ENCODE assay signal across 8 cellular contexts in genomic region chrX:123859409-123859827, GRCh38. TPM values are rescaled to one million over a fixed set of nuclear protein-coding genes. Genes with fewer than 3 reads are reported as not detected.
DNase-seq lines count a peak whose midpoint lies in the region; ATAC-seq and TF ChIP-seq lines count a peak whose summit lies in the region.

No MANE protein-coding gene starts in this region.

- CTCF ChIA-PET in CD4-positive, alpha-beta memory T cell (lab: Charles Lee; ENCODE audit: partially characterized antibody) = no interaction called here
- CTCF ChIA-PET in naive thymus-derived CD4-positive, alpha-beta T cell (lab: Charles Lee) = no interaction called here

- H3K9me3 Mint-ChIP-seq in CD4-positive, alpha-beta memory T cell = no peaks in the 10 kb centered on the region
- H3K9me3 Mint-ChIP-seq in naive thymus-derived CD4-positive, alpha-beta T cell = peaks cover 0 to 2% (median 0%) of the 10 kb centered on the region in 11 donors

- H3K27me3 Mint-ChIP-seq in CD4-positive, alpha-beta memory T cell = no peaks in the 10 kb centered on the region
- no peaks in the 10 kb centered on the region for H3K27me3 Mint-ChIP-seq in naive thymus-derived CD4-positive, alpha-beta T cell

- peak overlapping the region; percentile 69 to 97 (median 96) for H3K27ac Mint-ChIP-seq in CD4-positive, alpha-beta memory T cell
- peak overlapping the region; percentile 85 to 95 (median 91) for H3K27ac Mint-ChIP-seq in naive thymus-derived CD4-positive, alpha-beta T cell

- intact Hi-C loops in CD4-positive, alpha-beta memory T cell (cut with micrococcal nuclease) = no loop called here
- intact Hi-C loops in naive thymus-derived CD4-positive, alpha-beta T cell (cut with micrococcal nuclease) = loop anchor here (1.0 to 10.0 kb wide), 2 partner anchors 101 to 485 kb away; partner anchors contain the start of gene SH2D1A (in 1 of the 2)
- intact Hi-C loops in thyroid gland (cut with DNase I) = no loop called here

- peak; percentile 6 for ATAC-seq in GM21515 (IDR thresholded peaks at IDR 0.05; ENCODE audit: unreplicated experiment)
- peak; percentile 60 for ATAC-seq in naive thymus-derived CD4-positive, alpha-beta T cell
- ATAC-seq in GM18858 (IDR thresholded peaks at IDR 0.05; ENCODE audit: unreplicated experiment) = no peak

- no peak for TF ChIP-seq POLR2A in thyroid gland (IDR thresholded peaks at IDR 0.05)

- H3K4me1 ChIP-seq in CD4-positive, alpha-beta memory T cell (ENCODE audit: insufficient read depth, low read length) = peaks cover 16% of the 10 kb centered on the region
- H3K4me1 ChIP-seq in naive thymus-derived CD4-positive, alpha-beta T cell (ENCODE audit: control insufficient read depth in 2 of 2, insufficient read depth in 2 of 2, low read length in 2 of 2) = no peaks in the 10 kb centered on the region
- H3K4me1 ChIP-seq in thyroid gland = peaks cover 0 to 4% of the 10 kb centered on the region in 2 donors

- H3K36me3 Mint-ChIP-seq in CD4-positive, alpha-beta memory T cell = peaks cover 0 to 9% of the 10 kb centered on the region in 2 donors
- H3K36me3 Mint-ChIP-seq in naive thymus-derived CD4-positive, alpha-beta T cell = peaks cover 0 to 3% (median 0%) of the 10 kb centered on the region in 5 donors

- peak overlapping the region; percentile 29 to 69 for H3K4me3 ChIP-seq in CD4-positive, alpha-beta memory T cell (ENCODE audit: low read length in 2 of 2)
- peak overlapping the region; percentile 71 for H3K4me3 ChIP-seq in epithelial cell of proximal tubule (ENCODE audit: low read depth, low read length)
- H3K4me3 ChIP-seq in naive thymus-derived CD4-positive, alpha-beta T cell (ENCODE audit: low read length) = peak overlapping the region; percentile 74
- peak overlapping the region in 2 of 3 donors; percentile 46 to 75 for H3K4me3 ChIP-seq in thyroid gland (replicated peaks in 1 of 3)

- H3K4me3 Mint-ChIP-seq in CD4-positive, alpha-beta memory T cell = peak overlapping the region; percentile 86 to 96 (median 94)
- H3K4me3 Mint-ChIP-seq in naive thymus-derived CD4-positive, alpha-beta T cell = peak overlapping the region; percentile 83 to 94 (median 90)

- H3K9me3 ChIP-seq in CD4-positive, alpha-beta memory T cell (ENCODE audit: control insufficient read depth in 1 of 2, low read length in 2 of 2) = no peaks in the 10 kb centered on the region
- no peaks in the 10 kb centered on the region for H3K9me3 ChIP-seq in naive thymus-derived CD4-positive, alpha-beta T cell (ENCODE audit: control insufficient read depth in 2 of 3, low read length in 3 of 3)
- no peaks in the 10 kb centered on the region for H3K9me3 ChIP-seq in thyroid gland

- H3K4me1 Mint-ChIP-seq in CD4-positive, alpha-beta memory T cell = peaks cover 3 to 26% (median 14%) of the 10 kb centered on the region in 4 donors
- H3K4me1 Mint-ChIP-seq in naive thymus-derived CD4-positive, alpha-beta T cell = peaks cover 6 to 23% (median 19%) of the 10 kb centered on the region in 7 donors

- 0 to 4% methylated on average over 7 to 11 of the region's 13 CpGs for WGBS in thyroid gland, 2 donors

- peak overlapping the region; percentile 81 for H3K27ac ChIP-seq in CD4-positive, alpha-beta memory T cell (ENCODE audit: low read depth, low read length)
- H3K27ac ChIP-seq in VCaP (peak overlapping the region; percentile 82), thyroid gland (peak overlapping the region; percentile 92 to 94 (median 93))
- H3K27ac ChIP-seq in naive thymus-derived CD4-positive, alpha-beta T cell (ENCODE audit: low read depth, low read length) = peak overlapping the region; percentile 93

- POLR2A ChIA-PET in CD4-positive, alpha-beta memory T cell (lab: Charles Lee; ENCODE audit: partially characterized antibody) = interaction anchor here (2.1 kb wide), 1 partner anchor 101 kb away, joined by 9 read pairs; no protein-coding TSS in a partner anchor
- POLR2A ChIA-PET in naive thymus-derived CD4-positive, alpha-beta T cell (lab: Charles Lee) = interaction anchor here (1.0 to 1.4 kb wide), 2 partner anchors 101 to 104 kb away, joined by 3 to 7 read pairs; no protein-coding TSS in a partner anchor

- TF ChIP-seq CTCF in VCaP (conservative IDR thresholded peaks at IDR 0.05) (no peak), epithelial cell of proximal tubule (conservative IDR thresholded peaks at IDR 0.05; ENCODE audit: low read depth, low read length) (no peak), thyroid gland (IDR thresholded peaks at IDR 0.05) (no peak)

- DNase-seq in CD4-positive, alpha-beta memory T cell = peak in 1 of 5 donors; percentile 54
- DNase-seq in MV-4-11 (lab: John Stamatoyannopoulos, UW) (peak; percentile 69), epithelial cell of proximal tubule (ENCODE audit: low read depth) (no peak), thyroid gland (peak in 1 of 2 donors; percentile 80)
- DNase-seq in naive thymus-derived CD4-positive, alpha-beta T cell = peak in 3 of 9 donors; percentile 47 to 57 (median 57)

- no peaks in the 10 kb centered on the region for H3K36me3 ChIP-seq in CD4-positive, alpha-beta memory T cell (ENCODE audit: insufficient read depth, low read length)
- H3K36me3 ChIP-seq in naive thymus-derived CD4-positive, alpha-beta T cell (ENCODE audit: control insufficient read depth in 2 of 3, insufficient read depth in 3 of 3, low read length in 3 of 3) = peaks cover 0 to 9% (median 0%) of the 10 kb centered on the region in 3 experiments
- no peaks in the 10 kb centered on the region for H3K36me3 ChIP-seq in thyroid gland

- no peaks in the 10 kb centered on the region for H3K27me3 ChIP-seq in CD4-positive, alpha-beta memory T cell (ENCODE audit: insufficient read depth, low read length)
- H3K27me3 ChIP-seq in naive thymus-derived CD4-positive, alpha-beta T cell (ENCODE audit: control insufficient read depth in 2 of 2, insufficient read depth in 2 of 2, low read length in 2 of 2) = no peaks in the 10 kb centered on the region
- no peaks in the 10 kb centered on the region for H3K27me3 ChIP-seq in thyroid gland

RNA-seq across cellular contexts. Expression of gene XIAP, which starts 0.4 kb away (rescaled TPM):
- 10 to 100 TPM; 59.9 to 64.6 TPM for total RNA-seq in CD4-positive, alpha-beta memory T cell
- polyA plus RNA-seq in CD4-positive, alpha-beta memory T cell = 10 to 100 TPM in 1 of 2 donors, 1 to 10 TPM in 1; 6.0 to 14.0 TPM
- total RNA-seq in epithelial cell of proximal tubule (17.7 and 21.9 TPM in 2 replicates), thyroid gland (10 to 100 TPM; 35.9 to 54.0 (median 48.8) TPM)
- total RNA-seq in naive thymus-derived CD4-positive, alpha-beta T cell = 10 to 100 TPM; 23.5 to 56.1 (median 49.3) TPM
- 1 to 10 TPM; 8.1 to 9.2 TPM for polyA plus RNA-seq in naive thymus-derived CD4-positive, alpha-beta T cell

Comparison
In these comparisons a context has a peak if more than half of its experiments do, and no peak if none do; other contexts are left out.
1. intact Hi-C loops: an anchor here in naive thymus-derived CD4-positive, alpha-beta T cell (1.0 to 10.0 kb wide); none called in CD4-positive, alpha-beta memory T cell and thyroid gland.